Comparison of ENCODE assay signal across 22 cellular contexts in genomic region chr6:139768196-139768595, GRCh38.
A peak's percentile ranks its signal among the peaks of the same experiment; 100 is the strongest.
DNase-seq lines count a peak whose midpoint lies in the region; ATAC-seq and TF ChIP-seq lines count a peak whose summit lies in the region.
"Had no signal": no experiment of that assay in that cellular context is flagged by ENCODE, and none has a peak within 500 bp of the region (broad histone marks: within the 10 kb centered on the region; RNA-seq: fewer than 3 reads in every experiment).

No MANE protein-coding gene starts in this region.

- H3K4me3 ChIP-seq in IMR-90 (ENCODE audit: insufficient read depth, low read depth, low read length) (no peak overlapping the region), Panc1 (ENCODE audit: low read depth in 2 of 2, low read length in 2 of 2) (no peak overlapping the region), mesendoderm (ENCODE audit: low read length) (no peak overlapping the region), smooth muscle cell (no peak overlapping the region)
- no peak overlapping the region for H3K4me3 ChIP-seq in CD4-positive, alpha-beta memory T cell (ENCODE audit: low read length in 2 of 2)
- H3K4me3 ChIP-seq: BLaER1 treated with 17β-estradiol and CSF1 and Interleukin-3, amounts not matched to agents 10 nM and 100 nM had no signal

- POLR2A ChIA-PET in IMR-90 (lab: Charles Lee; ENCODE audit: unreplicated experiment) (no interaction called here), Panc1 (lab: Charles Lee) (no interaction called here)
- POLR2A ChIA-PET in CD4-positive, alpha-beta memory T cell (lab: Charles Lee; ENCODE audit: partially characterized antibody): interaction anchor here (1.6 kb wide), 1 partner anchor 393 kb away, joined by 6 read pairs; the partner anchor contains the start of gene CITED2

- peaks cover 17% of the 10 kb centered on the region for H3F3A ChIP-seq in smooth muscle cell (ENCODE audit: low read depth)

- peak overlapping the region; percentile 18; the same call in 1 of the 2 replicates for H3K27ac ChIP-seq in IMR-90 (ENCODE audit: insufficient read depth, low read length)
- H3K27ac ChIP-seq in Panc1 (ENCODE audit: low read length): peak overlapping the region; percentile 86
- no peak overlapping the region for H3K27ac ChIP-seq in mesendoderm (ENCODE audit: low read depth, low read length)
- H3K27ac ChIP-seq in smooth muscle cell (ENCODE audit: low read depth): no peak overlapping the region
- H3K27ac ChIP-seq in CD4-positive, alpha-beta memory T cell (ENCODE audit: low read depth, low read length): no peak overlapping the region
- H3K27ac ChIP-seq: BLaER1 treated with 17β-estradiol and CSF1 and Interleukin-3, amounts not matched to agents 10 nM and 100 nM had no signal

- 0 out of 2 replicates have a peak, but pooled peaks cover 4% of the 10 kb centered on the region for H3K9me1 ChIP-seq in IMR-90 (ENCODE audit: insufficient read depth, low read length)

- H3K27me3 ChIP-seq in IMR-90 (ENCODE audit: control insufficient read depth, insufficient read depth, low read length) (no peaks in the 10 kb centered on the region), Panc1 (ENCODE audit: control insufficient read depth, insufficient read depth, low read length) (no peaks in the 10 kb centered on the region), mesendoderm (ENCODE audit: insufficient read depth, low read length, poor library complexity) (no peaks in the 10 kb centered on the region), smooth muscle cell (ENCODE audit: low read depth) (no peaks in the 10 kb centered on the region)
- no peaks in the 10 kb centered on the region for H3K27me3 ChIP-seq in CD4-positive, alpha-beta memory T cell (ENCODE audit: insufficient read depth, low read length)
- H3K27me3 ChIP-seq: BLaER1 treated with 17β-estradiol and CSF1 and Interleukin-3, amounts not matched to agents 10 nM and 100 nM had no signal

- H3K56ac ChIP-seq in IMR-90 (ENCODE audit: extremely low read depth, insufficient read depth, low read length) (no peak overlapping the region), mesendoderm (ENCODE audit: low read length) (no peak overlapping the region)

- no peak overlapping the region for H3K4me2 ChIP-seq in IMR-90 (ENCODE audit: low read depth, low read length)
- no peak overlapping the region for H3K4me2 ChIP-seq in mesendoderm (ENCODE audit: low read length)
- no peak overlapping the region for H3K4me2 ChIP-seq in smooth muscle cell
- H3K4me2 ChIP-seq: BLaER1 treated with 17β-estradiol and CSF1 and Interleukin-3, amounts not matched to agents 10 nM and 100 nM had no signal

- H3K4me1 ChIP-seq in IMR-90 (ENCODE audit: control insufficient read depth, insufficient read depth, low read length) (peaks cover 13% of the 10 kb centered on the region), Panc1 (ENCODE audit: control insufficient read depth, insufficient read depth, low read length) (peaks cover 36% of the 10 kb centered on the region), mesendoderm (ENCODE audit: control insufficient read depth, low read depth, low read length) (no peaks in the 10 kb centered on the region), smooth muscle cell (ENCODE audit: low read depth) (peaks cover 19% of the 10 kb centered on the region)
- H3K4me1 ChIP-seq in CD4-positive, alpha-beta memory T cell (ENCODE audit: insufficient read depth, low read length): no peaks in the 10 kb centered on the region

- H3K9ac ChIP-seq in IMR-90 (ENCODE audit: low read depth, low read length) (no peak overlapping the region), mesendoderm (ENCODE audit: low read length) (no peak overlapping the region), smooth muscle cell (ENCODE audit: low read depth) (no peak overlapping the region)
- H3K9ac ChIP-seq: BLaER1 treated with 17β-estradiol and CSF1 and Interleukin-3, amounts not matched to agents 10 nM and 100 nM had no signal

- H3K14ac ChIP-seq in IMR-90 (replicated peaks; ENCODE audit: low read depth, low read length): peak overlapping the region; percentile 43; the same call in 1 of the 2 replicates

- peak overlapping the region; percentile 82 for H2BK20ac ChIP-seq in IMR-90 (ENCODE audit: low read depth, low read length)

- intact Hi-C loops in IMR-90 (cut with micrococcal nuclease) (no loop called here), Panc1 (cut with micrococcal nuclease; ENCODE audit: unreplicated experiment) (no loop called here)
- intact Hi-C loops in CD4-positive, alpha-beta memory T cell (cut with micrococcal nuclease): loop anchor here (10.0 kb wide), 1 partner anchor 393 kb away; the partner anchor contains the start of gene CITED2

- ATAC-seq in IMR-90 (ENCODE audit: low read depth) (no peak), Panc1 (no peak), HG03520 (IDR thresholded peaks at IDR 0.05; ENCODE audit: unreplicated experiment) (no peak)
- ATAC-seq: CD8-positive, alpha-beta T cell; HCT116; HepG2 had no signal

- no peak overlapping the region for H3K4me3 Mint-ChIP-seq in CD4-positive, alpha-beta memory T cell
- H3K4me3 Mint-ChIP-seq: CD8-positive, alpha-beta T cell had no signal

- peak overlapping the region; percentile 42 to 72; a peak in 3 of 4 replicates for H4K8ac ChIP-seq in IMR-90 (ENCODE audit: low read depth in 2 of 2, low read length in 2 of 2)
- no peak overlapping the region for H4K8ac ChIP-seq in mesendoderm (ENCODE audit: low read depth, low read length)

- H3K18ac ChIP-seq in IMR-90 (ENCODE audit: low read depth, low read length) (peak overlapping the region; percentile 69; the same call in 1 of the 2 replicates), mesendoderm (ENCODE audit: low read length) (no peak overlapping the region)

- no peak overlapping the region for H2AK9ac ChIP-seq in IMR-90 (replicated peaks; ENCODE audit: low read depth, low read length, poor library complexity)

- in situ Hi-C loops in IMR-90 (cut with MboI; ENCODE audit: low sequenced_read_pairs) (loop anchor here (10.0 kb wide), 1 partner anchor 393 kb away; the partner anchor contains the start of gene CITED2), Panc1 (cut with HindIII; ENCODE audit: low pct_unique_long_range_greater_than_20kb, low sequenced_read_pairs) (no loop called here)

- CTCF ChIA-PET in IMR-90 (lab: Yijun Ruan, JAX): no interaction called here
- CTCF ChIA-PET in Panc1 (lab: Charles Lee): no interaction called here
- CTCF ChIA-PET in CD4-positive, alpha-beta memory T cell (lab: Charles Lee; ENCODE audit: partially characterized antibody): interaction anchor here (1.8 kb wide), 1 partner anchor 11 kb away, joined by 4 read pairs; no protein-coding TSS in a partner anchor

- TF ChIP-seq CTCF in IMR-90 (conservative IDR thresholded peaks at IDR 0.05; ENCODE audit: low read depth, low read length) (no peak), Panc1 (IDR thresholded peaks at IDR 0.05) (no peak), smooth muscle cell (IDR thresholded peaks at IDR 0.05; ENCODE audit: borderline replicate concordance, insufficient read depth, poor library complexity, severe bottlenecking) (no peak)

- no peaks in the 10 kb centered on the region for H3K36me3 Mint-ChIP-seq in CD4-positive, alpha-beta memory T cell
- H3K36me3 Mint-ChIP-seq: CD8-positive, alpha-beta T cell had no signal

- H3K79me2 ChIP-seq in mesendoderm (ENCODE audit: control insufficient read depth, insufficient read depth, low read length) (no peaks in the 10 kb centered on the region), smooth muscle cell (ENCODE audit: low read depth) (no peaks in the 10 kb centered on the region)

- peak overlapping the region; percentile 81; the same call in 1 of the 2 replicates for H4K5ac ChIP-seq in IMR-90 (ENCODE audit: low read depth, low read length)
- H4K5ac ChIP-seq in mesendoderm (ENCODE audit: low read length): no peak overlapping the region

- H4K91ac ChIP-seq in IMR-90 (ENCODE audit: insufficient read depth, low read depth, low read length): peak overlapping the region; percentile 21; the same call in 1 of the 2 replicates

- peak overlapping the region; percentile 13; the same call in 1 of the 2 replicates for H3K23ac ChIP-seq in IMR-90 (ENCODE audit: low read depth, low read length)
- H3K23ac ChIP-seq in mesendoderm (ENCODE audit: low read length): no peak overlapping the region

- H3K27ac Mint-ChIP-seq in CD4-positive, alpha-beta memory T cell: no peak overlapping the region
- H3K27ac Mint-ChIP-seq: CD8-positive, alpha-beta T cell had no signal

- H3K9me3 ChIP-seq in IMR-90 (ENCODE audit: control insufficient read depth, insufficient read depth, low read length) (no peaks in the 10 kb centered on the region), Panc1 (ENCODE audit: control insufficient read depth, insufficient read depth, low read depth, low read length) (peaks cover 4% of the 10 kb centered on the region; the same call in 1 of the 2 replicates), smooth muscle cell (replicated peaks; ENCODE audit: low read depth) (no peaks in the 10 kb centered on the region)
- H3K9me3 ChIP-seq in CD4-positive, alpha-beta memory T cell (ENCODE audit: control insufficient read depth in 1 of 2, low read length in 2 of 2): no peaks in the 10 kb centered on the region
- H3K9me3 ChIP-seq: BLaER1 treated with 17β-estradiol and CSF1 and Interleukin-3, amounts not matched to agents 10 nM and 100 nM had no signal

- no peaks in the 10 kb centered on the region for H3K27me3 Mint-ChIP-seq in CD4-positive, alpha-beta memory T cell

- no peak for TF ChIP-seq RAD21 in IMR-90 (IDR thresholded peaks at IDR 0.05; ENCODE audit: low read length)

- no peaks in the 10 kb centered on the region for H3K9me3 Mint-ChIP-seq in CD4-positive, alpha-beta memory T cell
- H3K9me3 Mint-ChIP-seq: CD8-positive, alpha-beta T cell had no signal

- no peaks in the 10 kb centered on the region for H4K20me1 ChIP-seq in IMR-90 (ENCODE audit: insufficient read depth, low read length)
- no peaks in the 10 kb centered on the region for H4K20me1 ChIP-seq in smooth muscle cell (ENCODE audit: low read depth)
- H4K20me1 ChIP-seq: BLaER1 treated with 17β-estradiol and CSF1 and Interleukin-3, amounts not matched to agents 10 nM and 100 nM had no signal

- H3K4ac ChIP-seq in IMR-90 (ENCODE audit: low read depth, low read length) (peak overlapping the region; percentile 17; the same call in 1 of the 2 replicates), mesendoderm (ENCODE audit: low read depth, low read length) (no peak overlapping the region)

- H2BK5ac ChIP-seq in IMR-90 (ENCODE audit: low read depth, low read length, poor library complexity, severe bottlenecking): peak overlapping the region; percentile 41
- no peak overlapping the region for H2BK5ac ChIP-seq in mesendoderm (ENCODE audit: low read length)

- H3K36me3 ChIP-seq in IMR-90 (ENCODE audit: control insufficient read depth, insufficient read depth, low read length) (no peaks in the 10 kb centered on the region), Panc1 (ENCODE audit: control insufficient read depth, insufficient read depth, low read length) (no peaks in the 10 kb centered on the region), mesendoderm (ENCODE audit: control insufficient read depth, insufficient read depth, low read length) (no peaks in the 10 kb centered on the region), smooth muscle cell (ENCODE audit: low read depth) (no peaks in the 10 kb centered on the region)
- no peaks in the 10 kb centered on the region for H3K36me3 ChIP-seq in CD4-positive, alpha-beta memory T cell (ENCODE audit: insufficient read depth, low read length)
- H3K36me3 ChIP-seq: BLaER1 treated with 17β-estradiol and CSF1 and Interleukin-3, amounts not matched to agents 10 nM and 100 nM had no signal

- no TSS peak for BruUV-seq in IMR-90 (replicated peaks; lab: Mats Ljungman, UMichigan)
- BruUV-seq in Panc1 (replicated peaks; lab: Mats Ljungman, UMichigan): no TSS peak

- H3K4me1 Mint-ChIP-seq in CD4-positive, alpha-beta memory T cell: peaks cover 0 to 8% (median 0%) of the 10 kb centered on the region in 4 donors

- H2BK15ac ChIP-seq in IMR-90 (ENCODE audit: low read depth, low read length) (peak overlapping the region; percentile 85; the same call in 2 of the 3 replicates), mesendoderm (replicated peaks; ENCODE audit: low read depth) (no peak overlapping the region)

- peak overlapping the region; percentile 49; the same call in 1 of the 2 replicates for H2AK5ac ChIP-seq in IMR-90 (ENCODE audit: low read depth, low read length)
- H2AK5ac ChIP-seq in mesendoderm (ENCODE audit: low read length): no peak overlapping the region

- H3K79me1 ChIP-seq in IMR-90 (ENCODE audit: low read depth in 1 of 2, low read length in 2 of 2): 0 out of 4 replicates have a peak, but pooled peaks cover 0 to 3% of the 10 kb centered on the region in 2 experiments
- no peaks in the 10 kb centered on the region for H3K79me1 ChIP-seq in mesendoderm (ENCODE audit: low read length)

- no peak for DNase-seq in IMR-90
- DNase-seq in Panc1 (ENCODE audit: low read depth, low spot score): no peak
- peak; percentile 59 for DNase-seq in mesendoderm
- no peak for DNase-seq in smooth muscle cell (lab: John Stamatoyannopoulos, UW; ENCODE audit: unreplicated experiment)
- no peak for DNase-seq in NCI-H1930 (lab: John Stamatoyannopoulos, UW)
- DNase-seq in CD4-positive, alpha-beta memory T cell: no peak
- DNase-seq: ACHN; CD8-positive, alpha-beta T cell; KBM-7; NCI-H1092; NCI-H1436 treated with DMSO at 0.1 percent for 48 hours; NCI-H2029 treated with DMSO at 0.1 percent for 48 hours; NCI-H226; NCI-H510A treated with DMSO at 0.1 percent for 48 hours; NCI-H774; OCI-M1; Right ventricle myocardium superior; SW 1271 had no signal

- no peak for TF ChIP-seq POLR2A in IMR-90 (IDR thresholded peaks at IDR 0.05; ENCODE audit: low read depth, low read length)

- peak overlapping the region; percentile 61 for H2BK120ac ChIP-seq in IMR-90 (ENCODE audit: low read depth, low read length)
- H2BK120ac ChIP-seq in mesendoderm (ENCODE audit: low read depth, low read length): no peak overlapping the region

- dilution Hi-C loops in IMR-90 (cut with HindIII; ENCODE audit: low sequenced_read_pairs, unreplicated experiment): no loop called here

- H2AFZ ChIP-seq in IMR-90 (replicated peaks; ENCODE audit: low read length, poor library complexity) (no peak overlapping the region), smooth muscle cell (ENCODE audit: low read depth) (peak overlapping the region; percentile 36)

Comparison
In these comparisons a context has a peak if more than half of its experiments do, and no peak if none do; other contexts are left out.
1. H3K27ac ChIP-seq: peak in IMR-90 (single experiment) and Panc1 (single experiment); none in mesendoderm (single experiment), smooth muscle cell (single experiment) and CD4-positive, alpha-beta memory T cell (single experiment).